ENCODE assay signal across 14 cellular contexts in genomic region chr2:237472909-237473308, GRCh38. TPM values are rescaled to one million over a fixed set of nuclear protein-coding genes. Genes with fewer than 3 reads are reported as not detected.
"Had no signal": no experiment of that assay in that cellular context is flagged by ENCODE, and none has a peak within 500 bp of the region (broad histone marks: within the 10 kb centered on the region; RNA-seq: fewer than 3 reads in every experiment).

No MANE protein-coding gene starts in this region.

- H3K4me3 Mint-ChIP-seq: activated CD4-positive, alpha-beta T cell treated with anti-CD3 and anti-CD28 coated beads, Interleukin-2, amount 10 ng/mL, durations not matched to agents 7 days and 5 days had no signal

- H3K9me3 ChIP-seq: ascending aorta, esophagus muscularis mucosa, ovary, stomach, thoracic aorta had no signal

- FAIRE-seq: keratinocyte, urothelium cell line had no signal

- DNase-seq: activated CD4-positive, alpha-beta T cell treated with anti-CD3 and anti-CD28 coated beads, Interleukin-2, amount 10 ng/mL, durations not matched to agents 7 days and 5 days; activated naive CD4-positive, alpha-beta T cell treated with Interleukin-2 at 50 U/mL for 16 hours; hippocampal formation; stimulated activated CD4-positive, alpha-beta T cell treated with anti-CD3 and anti-CD28 coated beads, Interleukin-12 subunit alpha, Interleukin-12 subunit beta, amount 100 ng/mL, for 4 hours; stimulated activated CD4-positive, alpha-beta T cell treated with anti-CD3 and anti-CD28 coated beads, Interleukin-2, amount 100 ng/mL, for 24 hours; stomach had no signal

- H3K9me3 Mint-ChIP-seq: activated CD4-positive, alpha-beta T cell treated with anti-CD3 and anti-CD28 coated beads, Interleukin-2, amount 10 ng/mL, durations not matched to agents 7 days and 5 days; neural crest cell had no signal

- H3K36me3 ChIP-seq: ascending aorta, esophagus muscularis mucosa, ovary, stomach, thoracic aorta had no signal

- H3K27me3 ChIP-seq: ascending aorta, esophagus muscularis mucosa, ovary, stomach had no signal

- H3K27ac ChIP-seq: ascending aorta, ovary had no signal

- H3K27ac Mint-ChIP-seq: activated CD4-positive, alpha-beta T cell treated with anti-CD3 and anti-CD28 coated beads, Interleukin-2, amount 10 ng/mL, durations not matched to agents 7 days and 5 days had no signal

- H3K4me3 ChIP-seq: ascending aorta, esophagus muscularis mucosa, ovary, stomach, thoracic aorta had no signal

RNA-seq across cellular contexts. Expression of gene MLPH, which starts 14.1 kb away (rescaled TPM):
- total RNA-seq: activated CD4-positive, alpha-beta T cell treated with anti-CD3 and anti-CD28 coated beads, Interleukin-2, amount 10 ng/mL, durations not matched to agents 7 days and 5 days; neural crest cell; pulmonary artery endothelial cell had no signal

RNA-seq across cellular contexts. Expression of gene COL6A3, which starts 58.9 kb away (rescaled TPM):
- polyA plus RNA-seq: keratinocyte had no signal
